8 cellular contexts compared by ENCODE assay signal in genomic region chr20:59955131-59955796, GRCh38. TPM values are rescaled to one million over a fixed set of nuclear protein-coding genes. Genes with fewer than 3 reads are reported as not detected.
DNase-seq lines count a peak whose midpoint lies in the region; ATAC-seq and TF ChIP-seq lines count a peak whose summit lies in the region.

No MANE protein-coding gene starts in this region.

- H3K36me3 ChIP-seq in GM23248 (ENCODE audit: low read depth) (no peaks in the 10 kb centered on the region), PC-3 (ENCODE audit: low read depth, low read length) (no peaks in the 10 kb centered on the region)

- ATAC-seq in PC-3 (peak; percentile 85), omental fat pad (ENCODE audit: low FRiP score) (no peak)

- H3K4me1 ChIP-seq in GM23248 (ENCODE audit: insufficient read depth) (no peaks in the 10 kb centered on the region), PC-3 (ENCODE audit: insufficient read depth, low read length) (peaks cover 7% of the 10 kb centered on the region; the same call in 1 of the 2 replicates)

- H3K27me3 ChIP-seq in GM23248 (replicated peaks; ENCODE audit: insufficient read depth) (no peaks in the 10 kb centered on the region), PC-3 (ENCODE audit: low read length) (no peaks in the 10 kb centered on the region)

- peak; percentile 24 for TF ChIP-seq CTCF in AG09319 (IDR thresholded peaks at IDR 0.05; ENCODE audit: low read depth, low read length)
- TF ChIP-seq CTCF in PC-3 (conservative IDR thresholded peaks at IDR 0.05; ENCODE audit: low read depth, low read length), result peak; percentile 69
- no peak for TF ChIP-seq CTCF in omental fat pad (IDR thresholded peaks at IDR 0.05)

- H3K79me2 ChIP-seq in GM23248 (ENCODE audit: insufficient read depth) (no peaks in the 10 kb centered on the region), PC-3 (ENCODE audit: low read length) (no peaks in the 10 kb centered on the region)

- in situ Hi-C loops in GM23248 (cut with MboI) (no loop called here), ACHN (cut with HindIII; ENCODE audit: low pct_ligation_motif_present, low pct_unique_long_range_greater_than_20kb, low sequenced_read_pairs) (no loop called here)

- H4K20me1 ChIP-seq in GM23248 (ENCODE audit: insufficient read depth), result no peaks in the 10 kb centered on the region
- no peaks in the 10 kb centered on the region for H4K20me1 ChIP-seq in PC-3 (ENCODE audit: low read length)

- no peak overlapping the region for H3K4me3 ChIP-seq in GM23248
- H3K4me3 ChIP-seq in PC-3 (ENCODE audit: low read length), result no peak overlapping the region

- H3K9me3 ChIP-seq in GM23248 (ENCODE audit: low read depth) (no peaks in the 10 kb centered on the region), PC-3 (ENCODE audit: low read length) (no peaks in the 10 kb centered on the region)

- H3K9ac ChIP-seq in GM23248, result no peak overlapping the region
- no peak overlapping the region for H3K9ac ChIP-seq in PC-3 (ENCODE audit: low read length)

- H3K27ac ChIP-seq in GM23248, result no peak overlapping the region
- H3K27ac ChIP-seq in PC-3 (ENCODE audit: low read length), result no peak overlapping the region

- H3K4me2 ChIP-seq in GM23248 (ENCODE audit: unreplicated experiment) (no peak overlapping the region), PC-3 (ENCODE audit: low read length) (no peak overlapping the region)

- intact Hi-C loops in PC-3 (cut with micrococcal nuclease), result loop anchor here (1.0 kb wide), 1 partner anchor 185 kb away; no protein-coding TSS in a partner anchor

- POLR2A ChIA-PET in PC-3 (lab: Charles Lee; ENCODE audit: unreplicated experiment), result no interaction called here

- no TSS peak for BruUV-seq in PC-3 (replicated peaks; lab: Mats Ljungman, UMichigan)

- H2AFZ ChIP-seq in GM23248 (no peak overlapping the region), PC-3 (ENCODE audit: low read length) (no peak overlapping the region)

- WGBS in GM23248 (ENCODE audit: low coverage in 1 of 2, low lambda C conversion rate in 2 of 2, missing lambda C conversion rate in 2 of 2), 2 experiments, result 61 to 62% methylated on average over 8 of the region's 8 CpGs

- no peak for DNase-seq in AG09319 (ENCODE audit: extremely low read depth, low read depth)
- peak; percentile 42 for DNase-seq in GM23248
- peak; percentile 65 for DNase-seq in PC-3
- DNase-seq in globus pallidus (ENCODE audit: low spot score), result peak; percentile 82
- no peak for DNase-seq in omental fat pad (ENCODE audit: low spot score)
- DNase-seq in inferior parietal cortex (ENCODE audit: extremely low spot score), result no peak
- DNase-seq in occipital lobe (lab: John Stamatoyannopoulos, UW), result no peak
- no peak for DNase-seq in ACHN

- H3F3A ChIP-seq in GM23248 (ENCODE audit: insufficient read depth) (no peaks in the 10 kb centered on the region), PC-3 (ENCODE audit: low read length, unreplicated experiment) (no peaks in the 10 kb centered on the region)

- H3K9me2 ChIP-seq in GM23248 (ENCODE audit: insufficient read depth), result no peaks in the 10 kb centered on the region
- H3K9me2 ChIP-seq in PC-3 (replicated peaks; ENCODE audit: low read length), result no peaks in the 10 kb centered on the region

- CTCF ChIA-PET in PC-3 (lab: Charles Lee), result interaction anchor here (0.6 to 1.1 kb wide), 6 partner anchors 21 to 333 kb away, joined by 3 to 9 read pairs (median 4); no protein-coding TSS in a partner anchor

RNA-seq across cellular contexts. Expression of gene CDH26, which starts 3.0 kb away (rescaled TPM):
- not detected in 2 replicates for total RNA-seq in GM23248 (2014; rRNA removed; shearing (Covaris generic))
- not detected in 2 replicates for polyA plus RNA-seq in GM23248 (2016; fragmentation: Nextera tagmentation; extraction: Ambion mirVana)
- 1.2 and 1.4 TPM in 2 replicates for total RNA-seq in PC-3 (2014; rRNA removed)
- 1 to 10 TPM in 3 of 4 donors, under 1 TPM in 1; 0.60 to 4.1 (median 1.6) TPM for total RNA-seq in omental fat pad
- total RNA-seq in occipital lobe, result 1.4 TPM

RNA-seq across cellular contexts. Expression of gene FAM217B, which starts 15.1 kb away (rescaled TPM):
- total RNA-seq in GM23248 (2014; rRNA removed; shearing (Covaris generic)), result 2.2 and 2.9 TPM in 2 replicates
- polyA plus RNA-seq in GM23248 (2016; fragmentation: Nextera tagmentation; extraction: Ambion mirVana), result 8.6 and 9.5 TPM in 2 replicates
- 6.3 and 7.2 TPM in 2 replicates for total RNA-seq in PC-3 (2014; rRNA removed)
- total RNA-seq in omental fat pad, result 10 to 100 TPM in 1 of 4 donors, 1 to 10 TPM in 3; 3.7 to 16.6 (median 5.7) TPM
- total RNA-seq in occipital lobe, result 34.8 TPM

RNA-seq across cellular contexts. Expression of gene PPP1R3D, which starts 15.2 kb away (rescaled TPM):
- total RNA-seq in GM23248 (2014; rRNA removed; shearing (Covaris generic)), result 6.7 and 8.2 TPM in 2 replicates
- 2.6 and 3.0 TPM in 2 replicates for polyA plus RNA-seq in GM23248 (2016; fragmentation: Nextera tagmentation; extraction: Ambion mirVana)
- total RNA-seq in PC-3 (2014; rRNA removed), result 5.6 and 6.3 TPM in 2 replicates
- total RNA-seq in omental fat pad, result 10 to 100 TPM in 1 of 4 donors, 1 to 10 TPM in 3; 3.5 to 16.7 (median 6.0) TPM
- 3.6 TPM for total RNA-seq in occipital lobe

RNA-seq across cellular contexts. Expression of gene SYCP2, which starts 21.8 kb away (rescaled TPM):
- 0.22 and 0.38 TPM in 2 replicates for total RNA-seq in GM23248 (2014; rRNA removed; shearing (Covaris generic))
- 0.24 and 0.39 TPM in 2 replicates for polyA plus RNA-seq in GM23248 (2016; fragmentation: Nextera tagmentation; extraction: Ambion mirVana)
- total RNA-seq in PC-3 (2014; rRNA removed) (0.86 and 1.8 TPM in 2 replicates), omental fat pad (1 to 10 TPM; 1.8 to 8.8 (median 2.9) TPM), occipital lobe (4.1 TPM)

Comparison
In these comparisons a context has a peak if more than half of its experiments do, and no peak if none do; other contexts are left out.
1. DNase-seq: peak in GM23248 (single experiment), PC-3 (single experiment) and globus pallidus (single experiment); none in AG09319 (single experiment), omental fat pad (single experiment), inferior parietal cortex (single experiment), occipital lobe (single experiment) and ACHN (single experiment).
2. CTCF ChIP-seq: peak in AG09319 (single experiment) and PC-3 (single experiment); none in omental fat pad (0 of 3).